ENCODE assay signal across 13 cellular contexts in genomic region chr14:104223101-104223809, GRCh38.
DNase-seq lines count a peak whose midpoint lies in the region; ATAC-seq and TF ChIP-seq lines count a peak whose summit lies in the region.
"Had no signal": no experiment of that assay in that cellular context is flagged by ENCODE, and none has a peak within 500 bp of the region (broad histone marks: within the 10 kb centered on the region; RNA-seq: fewer than 3 reads in every experiment).

No MANE protein-coding gene starts in this region.

- H3K36me3 ChIP-seq in SJCRH30 (peaks cover 10% of the 10 kb centered on the region; the same call in 1 of the 2 replicates), stomach (no peaks in the 10 kb centered on the region)

- H3K9me3 Mint-ChIP-seq in activated CD8-positive, alpha-beta memory T cell treated with anti-CD3 and anti-CD28 coated beads, Interleukin-2, amount 10 ng/mL, durations not matched to agents 7 days and 5 days (ENCODE audit: low read depth), result peaks cover 5% of the 10 kb centered on the region
- H3K9me3 Mint-ChIP-seq in activated T-helper 17 cell treated with anti-CD3 and anti-CD28 coated beads, Interleukin-2, amount 50 U/mL, for 72 hours, result peaks cover 4% of the 10 kb centered on the region

- H3K4me3 ChIP-seq in SJCRH30 (peak overlapping the region; percentile 70), stomach (peak overlapping the region in 3 of 4 donors; percentile 16 to 28 (median 22))
- H3K4me3 ChIP-seq: A549 had no signal

- H3K27ac ChIP-seq in SJCRH30 (peak overlapping the region; percentile 97), stomach (no peak overlapping the region)
- H3K27ac ChIP-seq: A549 had no signal

- no peak for TF ChIP-seq EP300 in stomach (IDR thresholded peaks at IDR 0.05)

- peaks cover 31% of the 10 kb centered on the region for H3K4me1 Mint-ChIP-seq in activated CD8-positive, alpha-beta memory T cell treated with anti-CD3 and anti-CD28 coated beads, Interleukin-2, amount 10 ng/mL, durations not matched to agents 7 days and 5 days
- peaks cover 6% of the 10 kb centered on the region for H3K4me1 Mint-ChIP-seq in activated T-helper 17 cell treated with anti-CD3 and anti-CD28 coated beads, Interleukin-2, amount 50 U/mL, for 72 hours

- 38 to 79% (median 55%) methylated on average over 7 to 29 of the region's 29 CpGs for WGBS in stomach, 5 donors

- CTCF ChIA-PET in activated CD8-positive, alpha-beta memory T cell treated with anti-CD3 and anti-CD28 coated beads, Interleukin-2, amount 10 ng/mL, durations not matched to agents 7 days and 5 days (lab: Charles Lee), result no interaction called here

- peaks cover 52% of the 10 kb centered on the region for H3K4me1 ChIP-seq in SJCRH30
- peaks cover 4 to 29% (median 10%) of the 10 kb centered on the region in 4 donors for H3K4me1 ChIP-seq in stomach
- H3K4me1 ChIP-seq: A549 had no signal

- peaks cover 21% of the 10 kb centered on the region for H3K27me3 Mint-ChIP-seq in activated CD8-positive, alpha-beta memory T cell treated with anti-CD3 and anti-CD28 coated beads, Interleukin-2, amount 10 ng/mL, durations not matched to agents 7 days and 5 days
- H3K27me3 Mint-ChIP-seq in activated T-helper 17 cell treated with anti-CD3 and anti-CD28 coated beads, Interleukin-2, amount 50 U/mL, for 72 hours, result peaks cover 4% of the 10 kb centered on the region

- H3K4me3 Mint-ChIP-seq in activated CD8-positive, alpha-beta memory T cell treated with anti-CD3 and anti-CD28 coated beads, Interleukin-2, amount 10 ng/mL, durations not matched to agents 7 days and 5 days, result no peak overlapping the region
- no peak overlapping the region for H3K4me3 Mint-ChIP-seq in activated T-helper 17 cell treated with anti-CD3 and anti-CD28 coated beads, Interleukin-2, amount 50 U/mL, for 72 hours

- DNase-seq in NCI-H345 (lab: John Stamatoyannopoulos, UW) (peak; percentile 65), NCI-H345 treated with DMSO at 0.1 percent for 48 hours (lab: John Stamatoyannopoulos, UW; ENCODE audit: unreplicated experiment) (no peak), SJCRH30 (peak; percentile 100), iPS-NIHi11 (ENCODE audit: low spot score) (peak; percentile 55), stomach (no peak), T1000 (lab: John Stamatoyannopoulos, UW) (no peak)
- DNase-seq in activated CD8-positive, alpha-beta memory T cell treated with anti-CD3 and anti-CD28 coated beads, Interleukin-2, amount 10 ng/mL, durations not matched to agents 7 days and 5 days, result no peak
- DNase-seq: activated CD8-positive, alpha-beta memory T cell treated with anti-CD3 and anti-CD28 coated beads, Interleukin-2, amount 50 U/mL, for 4 hours; erythroblast; GDM1; stimulated activated CD8-positive, alpha-beta memory T cell treated with anti-CD3 and anti-CD28 coated beads, Interleukin-4, amount 100 ng/mL, for 48 hours had no signal

- H3K27me3 ChIP-seq in SJCRH30 (no peaks in the 10 kb centered on the region), stomach (peaks cover 0 to 54% (median 0%) of the 10 kb centered on the region in 3 donors)

- ATAC-seq in activated CD8-positive, alpha-beta memory T cell treated with anti-CD3 and anti-CD28 coated beads, Interleukin-2, amount 10 ng/mL, durations not matched to agents 7 days and 5 days, result no peak
- ATAC-seq in activated T-helper 17 cell treated with anti-CD3 and anti-CD28 coated beads, Interleukin-2, amount 50 U/mL, for 72 hours (replicated peaks), result no peak
- ATAC-seq: A549 had no signal

- no peak for TF ChIP-seq CTCF in stomach (IDR thresholded peaks at IDR 0.05)

- H3K9me3 ChIP-seq in SJCRH30 (replicated peaks), result 0 out of 2 replicates have a peak, but pooled peaks cover 3% of the 10 kb centered on the region
- peaks cover 6 to 12% (median 9%) of the 10 kb centered on the region in 4 donors for H3K9me3 ChIP-seq in stomach
- H3K9me3 ChIP-seq: A549 had no signal

- H3K27ac Mint-ChIP-seq in activated CD8-positive, alpha-beta memory T cell treated with anti-CD3 and anti-CD28 coated beads, Interleukin-2, amount 10 ng/mL, durations not matched to agents 7 days and 5 days, result no peak overlapping the region
- no peak overlapping the region for H3K27ac Mint-ChIP-seq in activated T-helper 17 cell treated with anti-CD3 and anti-CD28 coated beads, Interleukin-2, amount 50 U/mL, for 72 hours

- no peak for TF ChIP-seq POLR2A in stomach (IDR thresholded peaks at IDR 0.05)

- intact Hi-C loops in stomach (cut with DNase I; ENCODE audit: low total_unique reads), result no loop called here

- H3K36me3 Mint-ChIP-seq in activated CD8-positive, alpha-beta memory T cell treated with anti-CD3 and anti-CD28 coated beads, Interleukin-2, amount 10 ng/mL, durations not matched to agents 7 days and 5 days, result peaks cover 5% of the 10 kb centered on the region
- no peaks in the 10 kb centered on the region for H3K36me3 Mint-ChIP-seq in activated T-helper 17 cell treated with anti-CD3 and anti-CD28 coated beads, Interleukin-2, amount 50 U/mL, for 72 hours (ENCODE audit: low read depth)

Comparison
In these comparisons a context has a peak if more than half of its experiments do, and no peak if none do; other contexts are left out.
1. DNase-seq: peak in NCI-H345 (single experiment), SJCRH30 (2 of 2) and iPS-NIHi11 (single experiment); none in NCI-H345 treated with DMSO at 0.1 percent for 48 hours (single experiment), stomach (single experiment), activated CD8-positive, alpha-beta memory T cell treated with anti-CD3 and anti-CD28 coated beads, Interleukin-2, amount 10 ng/mL, durations not matched to agents 7 days and 5 days (single experiment) and T1000 (single experiment).